ENCODE assay signal across 22 cellular contexts in genomic region chr1:241706257-241706656, GRCh38. TPM values are rescaled to one million over a fixed set of nuclear protein-coding genes. Genes with fewer than 3 reads are reported as not detected.
DNase-seq lines count a peak whose midpoint lies in the region; ATAC-seq, FAIRE-seq and TF ChIP-seq lines count a peak whose summit lies in the region.
"Had no signal": no experiment of that assay in that cellular context is flagged by ENCODE, and none has a peak within 500 bp of the region (broad histone marks: within the 10 kb centered on the region; RNA-seq: fewer than 3 reads in every experiment).

No MANE protein-coding gene starts in this region.

- H3K27ac Mint-ChIP-seq in activated naive CD8-positive, alpha-beta T cell treated with anti-CD3 and anti-CD28 coated beads, Interleukin-2, amount 10 ng/mL, durations not matched to agents 7 days and 5 days = no peak overlapping the region
- no peak overlapping the region for H3K27ac Mint-ChIP-seq in activated naive CD8-positive, alpha-beta T cell treated with anti-CD3 and anti-CD28 coated beads for 36 hours
- H3K27ac Mint-ChIP-seq: activated T-helper 2 cell treated with anti-CD3 and anti-CD28 coated beads, Interferon-gamma antibody, Interleukin-2, Interleukin-4, amounts not matched to agents 10 μg/mL and 5 μg/mL and 100 μg/mL, durations not matched to agents 14 hours and 24 hours and 36 hours; IgD-negative memory B cell; naive B cell had no signal

- ATAC-seq in activated naive CD8-positive, alpha-beta T cell treated with anti-CD3 and anti-CD28 coated beads, Interleukin-2, amount 10 ng/mL, durations not matched to agents 7 days and 5 days (ENCODE audit: low read depth) = peak; percentile 62
- ATAC-seq in Panc1 (peak; percentile 58; the same call in 1 of the 2 replicates), GM21447 (IDR thresholded peaks at IDR 0.05; ENCODE audit: unreplicated experiment) (no peak), HG03439 (IDR thresholded peaks at IDR 0.05; ENCODE audit: unreplicated experiment) (no peak)
- ATAC-seq: GM12878, left lobe of liver had no signal

- intact Hi-C loops in Panc1 (cut with micrococcal nuclease; ENCODE audit: unreplicated experiment) = no loop called here

- BruUV-seq in Panc1 (replicated peaks; lab: Mats Ljungman, UMichigan) = no TSS peak

- peak; percentile 50 for FAIRE-seq in urothelium cell line (lab: Jason Lieb, UNC)
- FAIRE-seq: GM12878 had no signal

- TF ChIP-seq CTCF in Panc1 (IDR thresholded peaks at IDR 0.05) (no peak), epithelial cell of esophagus (IDR thresholded peaks at IDR 0.05; ENCODE audit: insufficient read depth, low read depth, low read length, missing control alignments) (no peak)

- H3K9me3 ChIP-seq in Panc1 (ENCODE audit: control insufficient read depth, insufficient read depth, low read depth, low read length) = no peaks in the 10 kb centered on the region
- H3K9me3 ChIP-seq: tibial nerve had no signal

- H3K9me3 Mint-ChIP-seq in activated naive CD8-positive, alpha-beta T cell treated with anti-CD3 and anti-CD28 coated beads, Interleukin-2, amount 10 ng/mL, durations not matched to agents 7 days and 5 days = peaks cover 6% of the 10 kb centered on the region
- peaks cover 7% of the 10 kb centered on the region for H3K9me3 Mint-ChIP-seq in activated naive CD8-positive, alpha-beta T cell treated with anti-CD3 and anti-CD28 coated beads for 36 hours
- H3K9me3 Mint-ChIP-seq: activated T-helper 2 cell treated with anti-CD3 and anti-CD28 coated beads, Interferon-gamma antibody, Interleukin-2, Interleukin-4, amounts not matched to agents 10 μg/mL and 5 μg/mL and 100 μg/mL, durations not matched to agents 14 hours and 24 hours and 36 hours had no signal

- H3K36me3 ChIP-seq in Panc1 (ENCODE audit: control insufficient read depth, insufficient read depth, low read length) = no peaks in the 10 kb centered on the region
- H3K36me3 ChIP-seq: tibial nerve had no signal

- peaks cover 17% of the 10 kb centered on the region for H3K4me1 Mint-ChIP-seq in activated naive CD8-positive, alpha-beta T cell treated with anti-CD3 and anti-CD28 coated beads, Interleukin-2, amount 10 ng/mL, durations not matched to agents 7 days and 5 days
- peaks cover 21% of the 10 kb centered on the region for H3K4me1 Mint-ChIP-seq in activated naive CD8-positive, alpha-beta T cell treated with anti-CD3 and anti-CD28 coated beads for 36 hours
- H3K4me1 Mint-ChIP-seq: IgD-negative memory B cell, naive B cell had no signal

- H3K27me3 ChIP-seq in Panc1 (ENCODE audit: control insufficient read depth, insufficient read depth, low read length) = no peaks in the 10 kb centered on the region
- H3K27me3 ChIP-seq: tibial nerve had no signal

- CTCF ChIA-PET in Panc1 (lab: Charles Lee) = no interaction called here

- peak overlapping the region; percentile 60 for H3K27ac ChIP-seq in Panc1 (ENCODE audit: low read length)
- H3K27ac ChIP-seq: tibial nerve had no signal

- no peak for DNase-seq in activated naive CD8-positive, alpha-beta T cell treated with anti-CD3 and anti-CD28 coated beads, Interleukin-2, amount 10 ng/mL, durations not matched to agents 7 days and 5 days
- DNase-seq in activated naive CD8-positive, alpha-beta T cell treated with anti-CD3 and anti-CD28 coated beads for 36 hours = no peak
- DNase-seq in Panc1 (ENCODE audit: low read depth, low spot score) (no peak), epithelial cell of esophagus (ENCODE audit: low read depth) (peak; percentile 47), urothelium cell line (ENCODE audit: low spot score) (peak; percentile 22), GDM1 (lab: John Stamatoyannopoulos, UW) (no peak)
- DNase-seq: DMS79; hippocampal formation; naive B cell; NCI-H1417 treated with DMSO at 0.1 percent for 48 hours; NCI-H524; stimulated activated CD8-positive, alpha-beta memory T cell treated with anti-CD3 and anti-CD28 coated beads, Interleukin-4, amount 100 ng/mL, for 48 hours; T-helper 17 cell had no signal

- H3K4me3 ChIP-seq in Panc1 (ENCODE audit: low read depth in 2 of 2, low read length in 2 of 2) = no peak overlapping the region
- H3K4me3 ChIP-seq in epithelial cell of esophagus (ENCODE audit: low read length) = no peak overlapping the region
- H3K4me3 ChIP-seq: GM12878, tibial nerve had no signal

- H3K4me3 Mint-ChIP-seq in activated naive CD8-positive, alpha-beta T cell treated with anti-CD3 and anti-CD28 coated beads, Interleukin-2, amount 10 ng/mL, durations not matched to agents 7 days and 5 days = no peak overlapping the region
- no peak overlapping the region for H3K4me3 Mint-ChIP-seq in activated naive CD8-positive, alpha-beta T cell treated with anti-CD3 and anti-CD28 coated beads for 36 hours
- H3K4me3 Mint-ChIP-seq: activated CD4-positive, alpha-beta T cell treated with anti-CD3 and anti-CD28 coated beads, Interleukin-2, amount 10 ng/mL, durations not matched to agents 7 days and 5 days; naive B cell had no signal

- H3K27me3 Mint-ChIP-seq in activated naive CD8-positive, alpha-beta T cell treated with anti-CD3 and anti-CD28 coated beads, Interleukin-2, amount 10 ng/mL, durations not matched to agents 7 days and 5 days = no peaks in the 10 kb centered on the region
- H3K27me3 Mint-ChIP-seq in activated naive CD8-positive, alpha-beta T cell treated with anti-CD3 and anti-CD28 coated beads for 36 hours = no peaks in the 10 kb centered on the region
- H3K27me3 Mint-ChIP-seq: activated CD4-positive, alpha-beta T cell treated with anti-CD3 and anti-CD28 coated beads, Interleukin-2, amount 10 ng/mL, durations not matched to agents 7 days and 5 days; T-helper 17 cell had no signal

- POLR2A ChIA-PET in activated naive CD8-positive, alpha-beta T cell treated with anti-CD3 and anti-CD28 coated beads, Interleukin-2, amount 10 ng/mL, durations not matched to agents 7 days and 5 days (lab: Charles Lee) = interaction anchor here (0.5 to 1.2 kb wide), 4 partner anchors 29 to 1606 kb away, joined by 4 to 5 read pairs (median 4); partner anchors contain the start of genes CHML and OPN3
- POLR2A ChIA-PET in Panc1 (lab: Charles Lee) = no interaction called here

- peaks cover 4% of the 10 kb centered on the region for H3K36me3 Mint-ChIP-seq in activated naive CD8-positive, alpha-beta T cell treated with anti-CD3 and anti-CD28 coated beads, Interleukin-2, amount 10 ng/mL, durations not matched to agents 7 days and 5 days
- no peaks in the 10 kb centered on the region for H3K36me3 Mint-ChIP-seq in activated naive CD8-positive, alpha-beta T cell treated with anti-CD3 and anti-CD28 coated beads for 36 hours
- H3K36me3 Mint-ChIP-seq: IgD-negative memory B cell had no signal

- H3K4me1 ChIP-seq in Panc1 (ENCODE audit: control insufficient read depth, insufficient read depth, low read length) = peaks cover 9% of the 10 kb centered on the region
- H3K4me1 ChIP-seq: tibial nerve had no signal

- in situ Hi-C loops in Panc1 (cut with HindIII; ENCODE audit: low pct_unique_long_range_greater_than_20kb, low sequenced_read_pairs) = no loop called here

RNA-seq across cellular contexts. Expression of gene WDR64, which starts 54.2 kb away (rescaled TPM):
- under 1 TPM; 0.58 to 0.99 TPM for total RNA-seq in activated naive CD8-positive, alpha-beta T cell treated with anti-CD3 and anti-CD28 coated beads, Interleukin-2, amount 10 ng/mL, durations not matched to agents 7 days and 5 days
- under 1 TPM in 1 of 2 experiments, not detected in 1; 0.32 TPM for total RNA-seq in activated naive CD8-positive, alpha-beta T cell treated with anti-CD3 and anti-CD28 coated beads for 36 hours
- not detected for total RNA-seq in Panc1 (2021; ENCODE audit: unreplicated experiment)
- polyA plus RNA-seq in Panc1 (2012; ENCODE audit: insufficient read length) = not detected
- total RNA-seq: activated T-helper 2 cell treated with anti-CD3 and anti-CD28 coated beads, Interferon-gamma antibody, Interleukin-2, Interleukin-4, amounts not matched to agents 10 μg/mL and 5 μg/mL and 100 μg/mL, durations not matched to agents 14 hours and 24 hours and 36 hours; GM12878; pulmonary artery endothelial cell had no signal

Comparison
In these comparisons a context has a peak if more than half of its experiments do, and no peak if none do; other contexts are left out.
1. ATAC-seq: peak in activated naive CD8-positive, alpha-beta T cell treated with anti-CD3 and anti-CD28 coated beads, Interleukin-2, amount 10 ng/mL, durations not matched to agents 7 days and 5 days (single experiment) and Panc1 (single experiment); none in GM21447 (single experiment) and HG03439 (single experiment).
2. DNase-seq: peak in epithelial cell of esophagus (single experiment) and urothelium cell line (single experiment); none in activated naive CD8-positive, alpha-beta T cell treated with anti-CD3 and anti-CD28 coated beads, Interleukin-2, amount 10 ng/mL, durations not matched to agents 7 days and 5 days (single experiment), activated naive CD8-positive, alpha-beta T cell treated with anti-CD3 and anti-CD28 coated beads for 36 hours (single experiment), Panc1 (single experiment) and GDM1 (single experiment).